Comparison of ENCODE assay signal across 2 cellular contexts in genomic region chr20:9024996-9025395, GRCh38.
TF ChIP-seq lines count a peak whose summit lies in the region.

No MANE protein-coding gene starts in this region.

TF ChIP-seq in SK-N-SH, 30 proteins besides CTCF, POLR2A, EP300 and RAD21 (continued from another document):
- TF ChIP-seq MXI1 (IDR thresholded peaks at IDR 0.05; ENCODE audit: low read depth, low read length) (no peak), YY1 (IDR thresholded peaks at IDR 0.05; ENCODE audit: low read depth) (no peak), RCOR1 (IDR thresholded peaks at IDR 0.05; ENCODE audit: low read length) (no peak), TEAD4 (IDR thresholded peaks at IDR 0.05; ENCODE audit: borderline replicate concordance, insufficient read depth) (no peak), POLR2AphosphoS5 (IDR thresholded peaks at IDR 0.05; ENCODE audit: low read depth, low read length) (no peak), RXRA (IDR thresholded peaks at IDR 0.05; ENCODE audit: borderline replicate concordance, low read depth) (no peak), ELF1 (IDR thresholded peaks at IDR 0.05) (no peak), FOXJ3 (CRISPR knock-in tag; IDR thresholded peaks at IDR 0.05) (no peak), JUND (IDR thresholded peaks at IDR 0.05) (no peak), SMC3 (IDR thresholded peaks at IDR 0.05; ENCODE audit: low read depth, low read length) (no peak), MEF2A (IDR thresholded peaks at IDR 0.05; ENCODE audit: borderline replicate concordance, low read depth) (no peak)
- TF ChIP-seq, protein P1, sequence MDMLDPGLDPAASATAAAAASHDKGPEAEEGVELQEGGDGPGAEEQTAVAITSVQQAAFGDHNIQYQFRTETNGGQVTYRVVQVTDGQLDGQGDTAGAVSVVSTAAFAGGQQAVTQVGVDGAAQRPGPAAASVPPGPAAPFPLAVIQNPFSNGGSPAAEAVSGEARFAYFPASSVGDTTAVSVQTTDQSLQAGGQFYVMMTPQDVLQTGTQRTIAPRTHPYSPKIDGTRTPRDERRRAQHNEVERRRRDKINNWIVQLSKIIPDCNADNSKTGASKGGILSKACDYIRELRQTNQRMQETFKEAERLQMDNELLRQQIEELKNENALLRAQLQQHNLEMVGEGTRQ (IDR thresholded peaks at IDR 0.05; ENCODE audit: borderline replicate concordance, low read depth, low read length): no peak
- TF ChIP-seq, protein P2, sequence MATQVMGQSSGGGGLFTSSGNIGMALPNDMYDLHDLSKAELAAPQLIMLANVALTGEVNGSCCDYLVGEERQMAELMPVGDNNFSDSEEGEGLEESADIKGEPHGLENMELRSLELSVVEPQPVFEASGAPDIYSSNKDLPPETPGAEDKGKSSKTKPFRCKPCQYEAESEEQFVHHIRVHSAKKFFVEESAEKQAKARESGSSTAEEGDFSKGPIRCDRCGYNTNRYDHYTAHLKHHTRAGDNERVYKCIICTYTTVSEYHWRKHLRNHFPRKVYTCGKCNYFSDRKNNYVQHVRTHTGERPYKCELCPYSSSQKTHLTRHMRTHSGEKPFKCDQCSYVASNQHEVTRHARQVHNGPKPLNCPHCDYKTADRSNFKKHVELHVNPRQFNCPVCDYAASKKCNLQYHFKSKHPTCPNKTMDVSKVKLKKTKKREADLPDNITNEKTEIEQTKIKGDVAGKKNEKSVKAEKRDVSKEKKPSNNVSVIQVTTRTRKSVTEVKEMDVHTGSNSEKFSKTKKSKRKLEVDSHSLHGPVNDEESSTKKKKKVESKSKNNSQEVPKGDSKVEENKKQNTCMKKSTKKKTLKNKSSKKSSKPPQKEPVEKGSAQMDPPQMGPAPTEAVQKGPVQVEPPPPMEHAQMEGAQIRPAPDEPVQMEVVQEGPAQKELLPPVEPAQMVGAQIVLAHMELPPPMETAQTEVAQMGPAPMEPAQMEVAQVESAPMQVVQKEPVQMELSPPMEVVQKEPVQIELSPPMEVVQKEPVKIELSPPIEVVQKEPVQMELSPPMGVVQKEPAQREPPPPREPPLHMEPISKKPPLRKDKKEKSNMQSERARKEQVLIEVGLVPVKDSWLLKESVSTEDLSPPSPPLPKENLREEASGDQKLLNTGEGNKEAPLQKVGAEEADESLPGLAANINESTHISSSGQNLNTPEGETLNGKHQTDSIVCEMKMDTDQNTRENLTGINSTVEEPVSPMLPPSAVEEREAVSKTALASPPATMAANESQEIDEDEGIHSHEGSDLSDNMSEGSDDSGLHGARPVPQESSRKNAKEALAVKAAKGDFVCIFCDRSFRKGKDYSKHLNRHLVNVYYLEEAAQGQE (IDR thresholded peaks at IDR 0.05; ENCODE audit: low read depth, low read length): no peak
TF ChIP-seq in SK-N-SH: peak in this region for 0.

TF ChIP-seq in SK-N-SH treated with all-trans-retinoic acid at 6 μM for 48 hours, 23 proteins besides CTCF, POLR2A, EP300 and RAD21 (continued from another document):
- TF ChIP-seq, protein P3, sequence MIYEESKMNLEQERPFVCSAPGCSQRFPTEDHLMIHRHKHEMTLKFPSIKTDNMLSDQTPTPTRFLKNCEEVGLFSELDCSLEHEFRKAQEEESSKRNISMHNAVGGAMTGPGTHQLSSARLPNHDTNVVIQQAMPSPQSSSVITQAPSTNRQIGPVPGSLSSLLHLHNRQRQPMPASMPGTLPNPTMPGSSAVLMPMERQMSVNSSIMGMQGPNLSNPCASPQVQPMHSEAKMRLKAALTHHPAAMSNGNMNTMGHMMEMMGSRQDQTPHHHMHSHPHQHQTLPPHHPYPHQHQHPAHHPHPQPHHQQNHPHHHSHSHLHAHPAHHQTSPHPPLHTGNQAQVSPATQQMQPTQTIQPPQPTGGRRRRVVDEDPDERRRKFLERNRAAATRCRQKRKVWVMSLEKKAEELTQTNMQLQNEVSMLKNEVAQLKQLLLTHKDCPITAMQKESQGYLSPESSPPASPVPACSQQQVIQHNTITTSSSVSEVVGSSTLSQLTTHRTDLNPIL (CRISPR knock-in tag; IDR thresholded peaks at IDR 0.05; ENCODE audit: low read depth): no peak
- TF ChIP-seq PPARA (CRISPR knock-in tag; IDR thresholded peaks at IDR 0.05; ENCODE audit: borderline replicate concordance) (no peak), ZNF565 (CRISPR knock-in tag; conservative IDR thresholded peaks at IDR 0.05; ENCODE audit: low read depth) (no peak)
